8 cellular contexts compared by ENCODE assay signal in genomic region chr10:59181668-59182067, GRCh38. TPM values are rescaled to one million over a fixed set of nuclear protein-coding genes. Genes with fewer than 3 reads are reported as not detected.
DNase-seq lines count a peak whose midpoint lies in the region; ATAC-seq, FAIRE-seq and TF ChIP-seq lines count a peak whose summit lies in the region.

No MANE protein-coding gene starts in this region.

- peaks cover 0 to 5% (median 3%) of the 10 kb centered on the region in 7 donors for H3K4me1 Mint-ChIP-seq in naive thymus-derived CD4-positive, alpha-beta T cell

- H3K4me3 ChIP-seq in NB4 (ENCODE audit: low read depth, low read length) = no peak overlapping the region
- H3K4me3 ChIP-seq in uterus = no peak overlapping the region
- no peak overlapping the region for H3K4me3 ChIP-seq in naive thymus-derived CD4-positive, alpha-beta T cell (ENCODE audit: low read length)

- H3K27ac Mint-ChIP-seq in naive thymus-derived CD4-positive, alpha-beta T cell = no peak overlapping the region

- H3K4me1 ChIP-seq in uterus = peaks cover 0 to 3% of the 10 kb centered on the region in 2 donors
- no peaks in the 10 kb centered on the region for H3K4me1 ChIP-seq in naive thymus-derived CD4-positive, alpha-beta T cell (ENCODE audit: control insufficient read depth in 2 of 2, insufficient read depth in 2 of 2, low read length in 2 of 2)

- peaks cover 0 to 1% of the 10 kb centered on the region in 2 donors for H3K27me3 ChIP-seq in uterus
- H3K27me3 ChIP-seq in naive thymus-derived CD4-positive, alpha-beta T cell (ENCODE audit: control insufficient read depth in 2 of 2, insufficient read depth in 2 of 2, low read length in 2 of 2) = no peaks in the 10 kb centered on the region

- peaks cover 7 to 13% (median 8%) of the 10 kb centered on the region in 5 donors for H3K27me3 Mint-ChIP-seq in naive thymus-derived CD4-positive, alpha-beta T cell

- intact Hi-C loops in uterus (cut with DNase I; ENCODE audit: low total_unique reads) = no loop called here
- intact Hi-C loops in naive thymus-derived CD4-positive, alpha-beta T cell (cut with micrococcal nuclease) = no loop called here

- CTCF ChIA-PET in naive thymus-derived CD4-positive, alpha-beta T cell (lab: Charles Lee) = no interaction called here

- DNase-seq in COR-L47 (lab: John Stamatoyannopoulos, UW) = peak; percentile 69
- DNase-seq in GM20000 (ENCODE audit: low spot score) = peak; percentile 51
- DNase-seq in NB4 (ENCODE audit: low read depth) = peak; percentile 49
- peak; percentile 20 for DNase-seq in amniotic epithelial cell (ENCODE audit: low read depth)
- no peak for DNase-seq in uterus
- DNase-seq in naive thymus-derived CD4-positive, alpha-beta T cell = no peak

- TF ChIP-seq POLR2A in NB4 (IDR thresholded peaks at IDR 0.05; ENCODE audit: extremely low read depth, insufficient read length) (no peak), uterus (IDR thresholded peaks at IDR 0.05) (no peak)

- POLR2A ChIA-PET in naive thymus-derived CD4-positive, alpha-beta T cell (lab: Charles Lee) = no interaction called here

- no peaks in the 10 kb centered on the region for H3K36me3 ChIP-seq in uterus
- no peaks in the 10 kb centered on the region for H3K36me3 ChIP-seq in naive thymus-derived CD4-positive, alpha-beta T cell (ENCODE audit: control insufficient read depth in 2 of 3, insufficient read depth in 3 of 3, low read length in 3 of 3)

- TF ChIP-seq CTCF in GM20000 (IDR thresholded peaks at IDR 0.05; ENCODE audit: extremely low read depth, missing control alignments) = peak; percentile 25
- TF ChIP-seq CTCF in NB4 (IDR thresholded peaks at IDR 0.05; ENCODE audit: low read depth, low read length) = peak; percentile 33
- TF ChIP-seq CTCF in uterus (IDR thresholded peaks at IDR 0.05) = peak; percentile 1 to 38 (median 18)

- H3K27ac ChIP-seq in uterus = no peak overlapping the region
- H3K27ac ChIP-seq in naive thymus-derived CD4-positive, alpha-beta T cell (ENCODE audit: low read depth, low read length) = no peak overlapping the region

- H3K4me3 Mint-ChIP-seq in naive thymus-derived CD4-positive, alpha-beta T cell = no peak overlapping the region

- H3K9me3 Mint-ChIP-seq in naive thymus-derived CD4-positive, alpha-beta T cell = peaks cover 0 to 11% (median 5%) of the 10 kb centered on the region in 11 donors

- no peaks in the 10 kb centered on the region for H3K9me3 ChIP-seq in uterus
- no peaks in the 10 kb centered on the region for H3K9me3 ChIP-seq in naive thymus-derived CD4-positive, alpha-beta T cell (ENCODE audit: control insufficient read depth in 2 of 3, low read length in 3 of 3)

- peaks cover 0 to 4% (median 0%) of the 10 kb centered on the region in 5 donors for H3K36me3 Mint-ChIP-seq in naive thymus-derived CD4-positive, alpha-beta T cell

- FAIRE-seq in islet of Langerhans (lab: Jason Lieb, UNC) = peak; percentile 99

- ATAC-seq in HG03159 (IDR thresholded peaks at IDR 0.05; ENCODE audit: unreplicated experiment) = no peak
- ATAC-seq in naive thymus-derived CD4-positive, alpha-beta T cell = no peak

RNA-seq across cellular contexts. Expression of gene PHYHIPL, which starts 5.2 kb away (rescaled TPM):
- under 1 TPM in 2 of 4 donors, not detected in 2; 0.12 to 0.83 TPM for total RNA-seq in uterus
- total RNA-seq in naive thymus-derived CD4-positive, alpha-beta T cell = not detected
- polyA plus RNA-seq in naive thymus-derived CD4-positive, alpha-beta T cell = not detected

Comparison
In these comparisons a context has a peak if more than half of its experiments do, and no peak if none do; other contexts are left out.
1. DNase-seq: peak in COR-L47 (single experiment), GM20000 (single experiment), NB4 (single experiment) and amniotic epithelial cell (single experiment); none in uterus (0 of 2) and naive thymus-derived CD4-positive, alpha-beta T cell (0 of 9).
2. Peak in every context shown above with its lines, with median percentiles within 50 percentile points of each other: CTCF ChIP-seq.